Comparison of ENCODE assay signal across 19 cellular contexts in the genomic region with DNA sequence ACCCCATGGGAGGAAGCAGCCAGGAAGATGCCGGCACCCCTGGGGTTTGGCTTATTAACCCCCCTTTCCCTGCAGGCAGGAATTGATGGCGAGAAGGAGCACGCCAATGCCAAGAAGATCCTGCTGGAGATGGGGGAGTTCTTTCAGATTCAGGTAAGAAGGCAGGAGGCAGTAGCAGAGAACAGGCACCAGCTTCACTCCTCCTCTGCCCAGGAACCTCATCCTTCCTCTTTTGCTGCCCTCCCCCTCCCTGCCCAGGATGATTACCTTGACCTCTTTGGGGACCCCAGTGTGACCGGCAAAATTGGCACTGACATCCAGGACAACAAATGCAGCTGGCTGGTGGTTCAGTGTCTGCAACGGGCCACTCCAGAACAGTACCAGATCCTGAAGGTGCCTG. TPM values are rescaled to one million over a fixed set of nuclear protein-coding genes. Genes with fewer than 3 reads are reported as not detected.
DNase-seq lines count a peak whose midpoint lies in the region; TF ChIP-seq lines count a peak whose summit lies in the region.
"Had no signal": no experiment of that assay in that cellular context is flagged by ENCODE, and none has a peak within 500 bp of the region (broad histone marks: within the 10 kb centered on the region; RNA-seq: fewer than 3 reads in every experiment).

No MANE protein-coding gene starts in this region.

- H3K36me3 ChIP-seq in SK-N-MC (ENCODE audit: insufficient read depth, low read length): peaks cover 28% of the 10 kb centered on the region
- H3K36me3 ChIP-seq in fibroblast of lung (ENCODE audit: control insufficient read depth, insufficient read depth, low read length): peaks cover 17% of the 10 kb centered on the region
- peaks cover 0 to 26% (median 8%) of the 10 kb centered on the region in 3 donors for H3K36me3 ChIP-seq in tibial artery
- peaks cover 5 to 10% of the 10 kb centered on the region in 2 experiments for H3K36me3 ChIP-seq in SK-N-SH (replicated peaks in 1 of 2; ENCODE audit: control insufficient read depth in 1 of 2, insufficient read depth in 2 of 2, low read length in 1 of 2)

- POLR2A ChIA-PET in SK-N-SH (lab: Yijun Ruan, JAX): interaction anchor here (2.0 kb wide), 1 partner anchor 10 kb away, joined by 7 read pairs; no protein-coding TSS in a partner anchor

- 96% methylated on average over 4 of the region's 5 CpGs for WGBS in SK-N-SH (ENCODE audit: low lambda C conversion rate)

- H3K9me3 ChIP-seq in SK-N-MC (ENCODE audit: low read depth, low read length) (no peaks in the 10 kb centered on the region), fibroblast of lung (ENCODE audit: control insufficient read depth, insufficient read depth, low read depth, low read length) (no peaks in the 10 kb centered on the region), tibial artery (no peaks in the 10 kb centered on the region), SK-N-SH (no peaks in the 10 kb centered on the region)
- H3K9me3 ChIP-seq: mucosa of descending colon had no signal

- no peak for DNase-seq in SK-N-MC (ENCODE audit: low read depth, low spot score)
- DNase-seq in fibroblast of lung (ENCODE audit: low read depth in 2 of 2): no peak
- peak in 1 of 2 donors; percentile 63 for DNase-seq in tibial artery
- no peak for DNase-seq in NCI-H446 (lab: John Stamatoyannopoulos, UW)
- no peak for DNase-seq in NCI-H2081 treated with DMSO at 0.1 percent for 48 hours (lab: John Stamatoyannopoulos, UW)
- no peak for DNase-seq in SK-N-SH
- DNase-seq: activated CD4-positive, alpha-beta T cell treated with anti-CD3 and anti-CD28 coated beads, Interleukin-2, amount 50 U/mL, for 4 hours; erythroblast; mucosa of descending colon; NCI-H1105; NCI-H2107; NCI-H69; OCI-M1; stimulated activated CD4-positive, alpha-beta T cell treated with anti-CD3 and anti-CD28 coated beads, Interleukin-2, amount 100 ng/mL, for 48 hours had no signal

- H3K27me3 ChIP-seq in fibroblast of lung (ENCODE audit: control insufficient read depth, insufficient read depth, low read length) (no peaks in the 10 kb centered on the region), tibial artery (no peaks in the 10 kb centered on the region), SK-N-SH (ENCODE audit: insufficient read depth) (no peaks in the 10 kb centered on the region)

- peaks cover 28% of the 10 kb centered on the region for H3F3A ChIP-seq in SK-N-SH (replicated peaks; ENCODE audit: insufficient read depth)

- no peak for TF ChIP-seq RAD21 in SK-N-SH (IDR thresholded peaks at IDR 0.05; ENCODE audit: low read length)

- H3K9ac ChIP-seq in SK-N-MC (ENCODE audit: insufficient read length): no peak overlapping the region
- H3K9ac ChIP-seq in fibroblast of lung (ENCODE audit: insufficient read depth, low read length): no peak overlapping the region
- H3K9ac ChIP-seq in SK-N-SH: no peak overlapping the region
- H3K9ac ChIP-seq: parathyroid adenoma had no signal

- TF ChIP-seq EP300 in SK-N-SH (IDR thresholded peaks at IDR 0.05; ENCODE audit: borderline replicate concordance in 1 of 2, low read depth in 1 of 2, low read length in 1 of 2): no peak

- peaks cover 5% of the 10 kb centered on the region for H4K20me1 ChIP-seq in fibroblast of lung (ENCODE audit: control insufficient read depth, extremely low read depth, insufficient read depth, low read length)
- H4K20me1 ChIP-seq in SK-N-SH (ENCODE audit: insufficient read depth): no peaks in the 10 kb centered on the region

- H3K79me2 ChIP-seq in fibroblast of lung (ENCODE audit: control insufficient read depth, insufficient read depth, low read length) (peaks cover 9% of the 10 kb centered on the region), SK-N-SH (ENCODE audit: insufficient read depth) (peaks cover 18% of the 10 kb centered on the region; the same call in 1 of the 2 replicates)
- H3K79me2 ChIP-seq: parathyroid adenoma had no signal

- no peaks in the 10 kb centered on the region for H3K9me2 ChIP-seq in SK-N-SH

- H3K4me2 ChIP-seq in fibroblast of lung (ENCODE audit: extremely low read depth, insufficient read depth, low read length) (peak overlapping the region; percentile 8), SK-N-SH (no peak overlapping the region)

- H2AFZ ChIP-seq in fibroblast of lung (ENCODE audit: low read length) (no peak overlapping the region), SK-N-SH (ENCODE audit: low read depth) (no peak overlapping the region)
- H2AFZ ChIP-seq: parathyroid adenoma had no signal

- H3K27ac ChIP-seq in SK-N-MC (peak overlapping the region; percentile 84), fibroblast of lung (ENCODE audit: insufficient read depth, low read length) (no peak overlapping the region), tibial artery (peak overlapping the region; percentile 89 to 99), SK-N-SH (ENCODE audit: low read depth in 2 of 2, low read length in 1 of 2) (no peak overlapping the region)
- H3K27ac ChIP-seq: parathyroid adenoma had no signal

- CTCF ChIA-PET in SK-N-SH (lab: Yijun Ruan, JAX): interaction anchor here (1.3 to 11.6 kb wide), 3 partner anchors 12 to 185 kb away, joined by 6 to 184 read pairs (median 7); partner anchors contain the start of gene ENTREP3

- H3K4me3 ChIP-seq in SK-N-MC (no peak overlapping the region), fibroblast of lung (replicated peaks in 1 of 4; ENCODE audit: control extremely low read depth in 1 of 4, insufficient read depth in 1 of 4, low read depth in 3 of 4, low read length in 4 of 4) (peak overlapping the region in 1 of 4 experiments; percentile 93), tibial artery (no peak overlapping the region), SK-N-SH (ENCODE audit: low read depth in 2 of 2, low read length in 1 of 2) (no peak overlapping the region)
- H3K4me3 ChIP-seq: mucosa of descending colon had no signal

- TF ChIP-seq POLR2A in GM19193 (IDR thresholded peaks at IDR 0.05; ENCODE audit: extremely low read depth, insufficient read depth, insufficient read length): peak; percentile 35

- intact Hi-C loops in tibial artery (cut with DNase I; ENCODE audit: low total_unique reads): no loop called here

- peaks cover 23% of the 10 kb centered on the region for H3K4me1 ChIP-seq in fibroblast of lung (ENCODE audit: control insufficient read depth, extremely low read depth, insufficient read depth, low read length)
- peaks cover 0 to 31% (median 21%) of the 10 kb centered on the region in 4 donors for H3K4me1 ChIP-seq in tibial artery
- peaks cover 12 to 25% of the 10 kb centered on the region in 2 experiments for H3K4me1 ChIP-seq in SK-N-SH (ENCODE audit: control insufficient read depth in 1 of 2, insufficient read depth in 2 of 2, low read depth in 1 of 2, low read length in 1 of 2)
- H3K4me1 ChIP-seq: parathyroid adenoma had no signal

- no peak for TF ChIP-seq CTCF in fibroblast of lung (conservative IDR thresholded peaks at IDR 0.05 in 1 of 2, IDR thresholded peaks at IDR 0.05 in 1 of 2; ENCODE audit: low read depth in 1 of 2, low read length in 2 of 2)
- TF ChIP-seq CTCF in tibial artery (IDR thresholded peaks at IDR 0.05): no peak
- TF ChIP-seq CTCF in SK-N-SH (IDR thresholded peaks at IDR 0.05): no peak

TF ChIP-seq in SK-N-SH, 30 proteins besides CTCF, POLR2A, EP300 and RAD21 (continues in another document):
- TF ChIP-seq PBX3 (IDR thresholded peaks at IDR 0.05): no peak

RNA-seq across cellular contexts. Expression of gene RUSC1, which starts 1.2 kb away (rescaled TPM):
- 9.8 and 12.6 TPM in 2 replicates for total RNA-seq in fibroblast of lung
- 16.4 and 22.8 TPM in 2 replicates for polyA plus RNA-seq in fibroblast of lung
- 19.4 and 30.3 TPM in 2 replicates for polyA plus RNA-seq in fibroblast of lung (2012)
- 31.4 and 43.0 TPM in 2 replicates for polyA minus RNA-seq in fibroblast of lung (ENCODE audit: low replicate concordance)
- 43.1 and 49.9 TPM in 2 replicates for polyA plus RNA-seq in SK-N-SH (2012; rRNA removed)
- 18.6 and 25.6 TPM in 2 replicates for polyA plus RNA-seq in SK-N-SH (2012; cell fraction: cytosol; rRNA removed)
- polyA plus RNA-seq in SK-N-SH (2012; cell fraction: nucleus; rRNA removed): 157 and 169 TPM in 2 replicates

RNA-seq across cellular contexts. Expression of gene FDPS, which starts 10.9 kb away (rescaled TPM):
- total RNA-seq in fibroblast of lung: 279 and 840 TPM in 2 replicates
- polyA plus RNA-seq in fibroblast of lung (399 TPM in 2 replicates), SK-N-SH (2012; rRNA removed) (126 and 142 TPM in 2 replicates)
- 480 and 515 TPM in 2 replicates for polyA plus RNA-seq in fibroblast of lung (2012)
- polyA minus RNA-seq in fibroblast of lung (ENCODE audit: low replicate concordance): 188 and 231 TPM in 2 replicates
- polyA plus RNA-seq in SK-N-SH (2012; cell fraction: cytosol; rRNA removed): 127 and 129 TPM in 2 replicates
- 164 and 167 TPM in 2 replicates for polyA plus RNA-seq in SK-N-SH (2012; cell fraction: nucleus; rRNA removed)

RNA-seq across cellular contexts. Expression of gene PKLR, which starts 18.3 kb away (rescaled TPM):
- not detected in 2 replicates for total RNA-seq in fibroblast of lung
- polyA plus RNA-seq in fibroblast of lung (not detected in 2 replicates), SK-N-SH (2012; rRNA removed) (0.03 TPM in 1 of 2 replicates, not detected in the other)
- polyA plus RNA-seq in fibroblast of lung (2012): not detected in 2 replicates
- polyA minus RNA-seq in fibroblast of lung (ENCODE audit: low replicate concordance): not detected in 2 replicates
- polyA plus RNA-seq in SK-N-SH (2012; cell fraction: cytosol; rRNA removed): 0.01 TPM in 1 of 2 replicates, not detected in the other
- 0.05 TPM in 2 replicates for polyA plus RNA-seq in SK-N-SH (2012; cell fraction: nucleus; rRNA removed)
- total RNA-seq: dermis microvascular lymphatic vessel endothelial cell, LHCN-M2, subcutaneous adipose tissue had no signal

RNA-seq across cellular contexts. Expression of gene HCN3, which starts 42.3 kb away (rescaled TPM):
- total RNA-seq in fibroblast of lung: 0.99 and 1.0 TPM in 2 replicates
- 0.79 and 0.86 TPM in 2 replicates for polyA plus RNA-seq in fibroblast of lung
- 0.73 and 1.1 TPM in 2 replicates for polyA plus RNA-seq in fibroblast of lung (2012)
- polyA minus RNA-seq in fibroblast of lung (ENCODE audit: low replicate concordance): 7.3 and 11.7 TPM in 2 replicates
- polyA plus RNA-seq in SK-N-SH (2012; rRNA removed): 9.7 and 10.1 TPM in 2 replicates
- 2.2 and 3.7 TPM in 2 replicates for polyA plus RNA-seq in SK-N-SH (2012; cell fraction: cytosol; rRNA removed)
- 59.4 and 62.3 TPM in 2 replicates for polyA plus RNA-seq in SK-N-SH (2012; cell fraction: nucleus; rRNA removed)

RNA-seq across cellular contexts. Expression of gene CLK2, which starts 46.2 kb away (rescaled TPM):
- 21.3 and 26.8 TPM in 2 replicates for total RNA-seq in fibroblast of lung
- polyA plus RNA-seq in fibroblast of lung (34.0 and 40.9 TPM in 2 replicates), SK-N-SH (2012; rRNA removed) (76.7 and 81.8 TPM in 2 replicates)
- polyA plus RNA-seq in fibroblast of lung (2012): 23.9 and 27.2 TPM in 2 replicates
- polyA minus RNA-seq in fibroblast of lung (ENCODE audit: low replicate concordance): 47.5 and 75.3 TPM in 2 replicates
- 25.3 and 28.9 TPM in 2 replicates for polyA plus RNA-seq in SK-N-SH (2012; cell fraction: cytosol; rRNA removed)
- polyA plus RNA-seq in SK-N-SH (2012; cell fraction: nucleus; rRNA removed): 484 and 490 TPM in 2 replicates

Comparison
In these comparisons a context has a peak if more than half of its experiments do, and no peak if none do; other contexts are left out.
1. H3K27ac ChIP-seq: peak in SK-N-MC (single experiment) and tibial artery (2 of 2); none in fibroblast of lung (single experiment) and SK-N-SH (0 of 2).